Comparison of ENCODE assay signal across 25 cellular contexts in genomic region chr14:79331820-79332219, GRCh38.
A peak's percentile ranks its signal among the peaks of the same experiment; 100 is the strongest.
DNase-seq lines count a peak whose midpoint lies in the region; ATAC-seq and TF ChIP-seq lines count a peak whose summit lies in the region.
"Had no signal": no experiment of that assay in that cellular context is flagged by ENCODE, and none has a peak within 500 bp of the region (broad histone marks: within the 10 kb centered on the region; RNA-seq: fewer than 3 reads in every experiment).

No MANE protein-coding gene starts in this region.

- H3K27ac ChIP-seq in caudate nucleus (ENCODE audit: low read depth, low read length) (peak overlapping the region; percentile 95), layer of hippocampus (ENCODE audit: low read depth, low read length) (peak overlapping the region; percentile 81), substantia nigra (ENCODE audit: low read depth, low read length, poor library complexity, severe bottlenecking) (peak overlapping the region; percentile 83), upper lobe of left lung (no peak overlapping the region)
- H3K27ac ChIP-seq: HL-60, RWPE1 had no signal

- DNase-seq in HEK293T (ENCODE audit: extremely low spot score) (no peak), caudate nucleus (lab: John Stamatoyannopoulos, UW) (no peak), substantia nigra (lab: John Stamatoyannopoulos, UW) (no peak), NOMO-1 treated with dmso at 0.1 percent for 144 hours (lab: John Stamatoyannopoulos, UW; ENCODE audit: unreplicated experiment) (no peak), upper lobe of left lung (no peak)
- no peak for DNase-seq in activated CD4-positive, alpha-beta T cell treated with anti-CD3 and anti-CD28 coated beads, Interleukin-2, amount 50 U/mL, for 4 hours
- DNase-seq: CD4-positive, CD25-positive, alpha-beta regulatory T cell; COR-L47; DMS 273 treated with DMSO at 0.1 percent for 48 hours; DMS79 treated with DMSO at 0.1 percent for 48 hours; H7; KBM-7; MM.1S; NCI-H1092 treated with DMSO at 0.1 percent for 48 hours; NCI-H1436 treated with DMSO at 0.1 percent for 48 hours; NCI-H2029 treated with DMSO at 0.1 percent for 48 hours; NCI-H226; NCI-H510A treated with DMSO at 0.1 percent for 48 hours; NCI-H748 treated with DMSO at 0.1 percent for 48 hours; SHP77 treated with DMSO at 0.1 percent for 48 hours had no signal

- CTCF ChIA-PET in HEK293T (lab: Yijun Ruan, JAX): no interaction called here

- POLR2A ChIA-PET in HEK293T (lab: Yijun Ruan, JAX): no interaction called here

- no peak for TF ChIP-seq CTCF in upper lobe of left lung (IDR thresholded peaks at IDR 0.05)

- no peaks in the 10 kb centered on the region for H3K4me1 ChIP-seq in upper lobe of left lung

- no peak for TF ChIP-seq POLR2A in upper lobe of left lung (IDR thresholded peaks at IDR 0.05)

- ATAC-seq in GM21381 (IDR thresholded peaks at IDR 0.05; ENCODE audit: unreplicated experiment): no peak
- no peak for ATAC-seq in upper lobe of left lung (ENCODE audit: low FRiP score in 2 of 2)
- ATAC-seq: HepG2 had no signal

- H3K36me3 ChIP-seq in upper lobe of left lung: no peaks in the 10 kb centered on the region

- H3K4me3 ChIP-seq in upper lobe of left lung: no peak overlapping the region

- no peaks in the 10 kb centered on the region for H3K9me3 ChIP-seq in upper lobe of left lung

- H3K27me3 ChIP-seq in layer of hippocampus (ENCODE audit: control insufficient read depth, insufficient read depth, low read length): no peaks in the 10 kb centered on the region
- H3K27me3 ChIP-seq in upper lobe of left lung: no peaks in the 10 kb centered on the region

- 66 to 77% methylated on average over 3 of the region's 3 CpGs for WGBS in upper lobe of left lung, 2 donors

- TF ChIP-seq EP300 in upper lobe of left lung (IDR thresholded peaks at IDR 0.05): no peak

TF ChIP-seq in HEK293T, 16 proteins besides CTCF, POLR2A, EP300 and RAD21:
- no peak for TF ChIP-seq SP1 (IDR thresholded peaks at IDR 0.05)
- no peak for TF ChIP-seq PKNOX1 (IDR thresholded peaks at IDR 0.05)
- TF ChIP-seq ELF4 (IDR thresholded peaks at IDR 0.05): peak; percentile 85
- TF ChIP-seq NFRKB (IDR thresholded peaks at IDR 0.05): no peak
- no peak for TF ChIP-seq TARDBP (IDR thresholded peaks at IDR 0.05)
- no peak for TF ChIP-seq CTBP1 (IDR thresholded peaks at IDR 0.05; ENCODE audit: borderline replicate concordance)

Comparison
In these comparisons a context has a peak if more than half of its experiments do, and no peak if none do; other contexts are left out.
1. H3K27ac ChIP-seq: peak in caudate nucleus (single experiment), layer of hippocampus (single experiment) and substantia nigra (single experiment); none in upper lobe of left lung (0 of 4).